In the genomic region with DNA sequence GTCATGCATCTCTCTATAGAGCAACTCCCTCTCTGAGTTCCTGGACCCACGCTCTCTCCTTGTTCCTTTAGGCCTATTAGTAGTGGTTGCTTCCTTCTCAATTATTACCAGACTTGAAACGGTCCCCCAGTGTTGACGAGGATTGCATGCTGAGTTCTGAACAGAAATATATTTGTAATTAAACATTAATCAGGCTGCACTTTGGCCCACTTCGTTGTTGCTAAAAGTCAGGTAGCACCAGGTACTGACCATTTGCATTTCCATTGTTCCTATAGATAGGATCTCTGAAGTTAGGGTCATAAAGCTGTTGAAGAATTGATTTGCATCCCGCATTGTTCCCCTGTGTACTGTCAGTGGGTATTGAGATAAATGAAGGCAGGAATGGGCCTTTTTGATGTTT, we compare ENCODE assay signal across 2 cellular contexts.
TF ChIP-seq lines count a peak whose summit lies in the region.

No MANE protein-coding gene starts in this region.

TF ChIP-seq in liver, 16 proteins besides CTCF, POLR2A, EP300 and RAD21:
- TF ChIP-seq HNF4A (conservative IDR thresholded peaks at IDR 0.05) (peak; percentile 16 to 48), GABPA (IDR thresholded peaks at IDR 0.05 in 1 of 2, conservative IDR thresholded peaks at IDR 0.05 in 1 of 2) (no peak), HNF4G (IDR thresholded peaks at IDR 0.05) (no peak), RXRA (IDR thresholded peaks at IDR 0.05) (peak; percentile 63 to 67), TAF1 (conservative IDR thresholded peaks at IDR 0.05) (no peak), FOXA2 (IDR thresholded peaks at IDR 0.05) (no peak), FOXA1 (IDR thresholded peaks at IDR 0.05) (no peak), SP1 (IDR thresholded peaks at IDR 0.05) (peak; percentile 83), NR2F2 (IDR thresholded peaks at IDR 0.05) (no peak), JUND (IDR thresholded peaks at IDR 0.05) (no peak), YY1 (IDR thresholded peaks at IDR 0.05) (peak; percentile 53), EGR1 (IDR thresholded peaks at IDR 0.05; ENCODE audit: low read depth in 2 of 2) (no peak)
- TF ChIP-seq, protein P1, sequence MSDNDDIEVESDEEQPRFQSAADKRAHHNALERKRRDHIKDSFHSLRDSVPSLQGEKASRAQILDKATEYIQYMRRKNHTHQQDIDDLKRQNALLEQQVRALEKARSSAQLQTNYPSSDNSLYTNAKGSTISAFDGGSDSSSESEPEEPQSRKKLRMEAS (IDR thresholded peaks at IDR 0.05), result no peak
- TF ChIP-seq, protein P2, sequence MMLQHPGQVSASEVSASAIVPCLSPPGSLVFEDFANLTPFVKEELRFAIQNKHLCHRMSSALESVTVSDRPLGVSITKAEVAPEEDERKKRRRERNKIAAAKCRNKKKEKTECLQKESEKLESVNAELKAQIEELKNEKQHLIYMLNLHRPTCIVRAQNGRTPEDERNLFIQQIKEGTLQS (IDR thresholded peaks at IDR 0.05), result no peak
- TF ChIP-seq, protein P3, sequence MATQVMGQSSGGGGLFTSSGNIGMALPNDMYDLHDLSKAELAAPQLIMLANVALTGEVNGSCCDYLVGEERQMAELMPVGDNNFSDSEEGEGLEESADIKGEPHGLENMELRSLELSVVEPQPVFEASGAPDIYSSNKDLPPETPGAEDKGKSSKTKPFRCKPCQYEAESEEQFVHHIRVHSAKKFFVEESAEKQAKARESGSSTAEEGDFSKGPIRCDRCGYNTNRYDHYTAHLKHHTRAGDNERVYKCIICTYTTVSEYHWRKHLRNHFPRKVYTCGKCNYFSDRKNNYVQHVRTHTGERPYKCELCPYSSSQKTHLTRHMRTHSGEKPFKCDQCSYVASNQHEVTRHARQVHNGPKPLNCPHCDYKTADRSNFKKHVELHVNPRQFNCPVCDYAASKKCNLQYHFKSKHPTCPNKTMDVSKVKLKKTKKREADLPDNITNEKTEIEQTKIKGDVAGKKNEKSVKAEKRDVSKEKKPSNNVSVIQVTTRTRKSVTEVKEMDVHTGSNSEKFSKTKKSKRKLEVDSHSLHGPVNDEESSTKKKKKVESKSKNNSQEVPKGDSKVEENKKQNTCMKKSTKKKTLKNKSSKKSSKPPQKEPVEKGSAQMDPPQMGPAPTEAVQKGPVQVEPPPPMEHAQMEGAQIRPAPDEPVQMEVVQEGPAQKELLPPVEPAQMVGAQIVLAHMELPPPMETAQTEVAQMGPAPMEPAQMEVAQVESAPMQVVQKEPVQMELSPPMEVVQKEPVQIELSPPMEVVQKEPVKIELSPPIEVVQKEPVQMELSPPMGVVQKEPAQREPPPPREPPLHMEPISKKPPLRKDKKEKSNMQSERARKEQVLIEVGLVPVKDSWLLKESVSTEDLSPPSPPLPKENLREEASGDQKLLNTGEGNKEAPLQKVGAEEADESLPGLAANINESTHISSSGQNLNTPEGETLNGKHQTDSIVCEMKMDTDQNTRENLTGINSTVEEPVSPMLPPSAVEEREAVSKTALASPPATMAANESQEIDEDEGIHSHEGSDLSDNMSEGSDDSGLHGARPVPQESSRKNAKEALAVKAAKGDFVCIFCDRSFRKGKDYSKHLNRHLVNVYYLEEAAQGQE (IDR thresholded peaks at IDR 0.05), result peak; percentile 64
- TF ChIP-seq, protein P4, sequence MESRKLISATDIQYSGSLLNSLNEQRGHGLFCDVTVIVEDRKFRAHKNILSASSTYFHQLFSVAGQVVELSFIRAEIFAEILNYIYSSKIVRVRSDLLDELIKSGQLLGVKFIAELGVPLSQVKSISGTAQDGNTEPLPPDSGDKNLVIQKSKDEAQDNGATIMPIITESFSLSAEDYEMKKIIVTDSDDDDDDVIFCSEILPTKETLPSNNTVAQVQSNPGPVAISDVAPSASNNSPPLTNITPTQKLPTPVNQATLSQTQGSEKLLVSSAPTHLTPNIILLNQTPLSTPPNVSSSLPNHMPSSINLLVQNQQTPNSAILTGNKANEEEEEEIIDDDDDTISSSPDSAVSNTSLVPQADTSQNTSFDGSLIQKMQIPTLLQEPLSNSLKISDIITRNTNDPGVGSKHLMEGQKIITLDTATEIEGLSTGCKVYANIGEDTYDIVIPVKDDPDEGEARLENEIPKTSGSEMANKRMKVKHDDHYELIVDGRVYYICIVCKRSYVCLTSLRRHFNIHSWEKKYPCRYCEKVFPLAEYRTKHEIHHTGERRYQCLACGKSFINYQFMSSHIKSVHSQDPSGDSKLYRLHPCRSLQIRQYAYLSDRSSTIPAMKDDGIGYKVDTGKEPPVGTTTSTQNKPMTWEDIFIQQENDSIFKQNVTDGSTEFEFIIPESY (IDR thresholded peaks at IDR 0.05), result no peak

TF ChIP-seq in HepG2, 621 proteins besides CTCF, POLR2A, EP300 and RAD21:
- TF ChIP-seq RBM22 (optimal IDR thresholded peaks at IDR 0.05; ENCODE audit: low read length), result no peak
- TF ChIP-seq YEATS4 (CRISPR knock-in tag; IDR thresholded peaks at IDR 0.05; ENCODE audit: borderline replicate concordance), result no peak
- no peak for TF ChIP-seq HOXA5 (CRISPR knock-in tag; IDR thresholded peaks at IDR 0.05)
- TF ChIP-seq KDM2A (CRISPR knock-in tag; IDR thresholded peaks at IDR 0.05; ENCODE audit: borderline replicate concordance, low read depth), result no peak
- no peak for TF ChIP-seq JUNB (CRISPR knock-in tag; IDR thresholded peaks at IDR 0.05; ENCODE audit: borderline replicate concordance)
- TF ChIP-seq, protein P5, sequence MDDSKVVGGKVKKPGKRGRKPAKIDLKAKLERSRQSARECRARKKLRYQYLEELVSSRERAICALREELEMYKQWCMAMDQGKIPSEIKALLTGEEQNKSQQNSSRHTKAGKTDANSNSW (CRISPR knock-in tag; IDR thresholded peaks at IDR 0.05; ENCODE audit: borderline replicate concordance), result no peak
- TF ChIP-seq, protein P6, sequence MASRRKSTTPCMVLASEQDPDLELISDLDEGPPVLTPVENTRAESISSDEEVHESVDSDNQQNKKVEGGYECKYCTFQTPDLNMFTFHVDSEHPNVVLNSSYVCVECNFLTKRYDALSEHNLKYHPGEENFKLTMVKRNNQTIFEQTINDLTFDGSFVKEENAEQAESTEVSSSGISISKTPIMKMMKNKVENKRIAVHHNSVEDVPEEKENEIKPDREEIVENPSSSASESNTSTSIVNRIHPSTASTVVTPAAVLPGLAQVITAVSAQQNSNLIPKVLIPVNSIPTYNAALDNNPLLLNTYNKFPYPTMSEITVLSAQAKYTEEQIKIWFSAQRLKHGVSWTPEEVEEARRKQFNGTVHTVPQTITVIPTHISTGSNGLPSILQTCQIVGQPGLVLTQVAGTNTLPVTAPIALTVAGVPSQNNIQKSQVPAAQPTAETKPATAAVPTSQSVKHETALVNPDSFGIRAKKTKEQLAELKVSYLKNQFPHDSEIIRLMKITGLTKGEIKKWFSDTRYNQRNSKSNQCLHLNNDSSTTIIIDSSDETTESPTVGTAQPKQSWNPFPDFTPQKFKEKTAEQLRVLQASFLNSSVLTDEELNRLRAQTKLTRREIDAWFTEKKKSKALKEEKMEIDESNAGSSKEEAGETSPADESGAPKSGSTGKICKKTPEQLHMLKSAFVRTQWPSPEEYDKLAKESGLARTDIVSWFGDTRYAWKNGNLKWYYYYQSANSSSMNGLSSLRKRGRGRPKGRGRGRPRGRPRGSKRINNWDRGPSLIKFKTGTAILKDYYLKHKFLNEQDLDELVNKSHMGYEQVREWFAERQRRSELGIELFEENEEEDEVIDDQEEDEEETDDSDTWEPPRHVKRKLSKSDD (CRISPR knock-in tag; IDR thresholded peaks at IDR 0.05; ENCODE audit: low read depth), result no peak
- TF ChIP-seq SMARCE1 (IDR thresholded peaks at IDR 0.05; ENCODE audit: borderline replicate concordance), result no peak
- TF ChIP-seq ZBTB20 (CRISPR knock-in tag; IDR thresholded peaks at IDR 0.05; ENCODE audit: borderline replicate concordance, low read depth), result no peak
